ENCODE assay signal across 8 cellular contexts in genomic region chr9:105341784-105342183, GRCh38.
DNase-seq lines count a peak whose midpoint lies in the region; ATAC-seq and TF ChIP-seq lines count a peak whose summit lies in the region.

No MANE protein-coding gene starts in this region.

- peaks cover 18% of the 10 kb centered on the region for H3K4me1 Mint-ChIP-seq in activated naive CD8-positive, alpha-beta T cell treated with anti-CD3 and anti-CD28 coated beads for 36 hours
- H3K4me1 Mint-ChIP-seq in naive thymus-derived CD8-positive, alpha-beta T cell, result peaks cover 5 to 17% (median 14%) of the 10 kb centered on the region in 4 donors
- no peaks in the 10 kb centered on the region for H3K4me1 Mint-ChIP-seq in glutamatergic neuron (ENCODE audit: low read depth, unreplicated experiment)

- H3K27me3 Mint-ChIP-seq in activated naive CD8-positive, alpha-beta T cell treated with anti-CD3 and anti-CD28 coated beads for 36 hours, result no peaks in the 10 kb centered on the region
- no peaks in the 10 kb centered on the region for H3K27me3 Mint-ChIP-seq in naive thymus-derived CD8-positive, alpha-beta T cell
- H3K27me3 Mint-ChIP-seq in glutamatergic neuron (ENCODE audit: unreplicated experiment), result peaks cover 2% of the 10 kb centered on the region

- H3K9me3 Mint-ChIP-seq in activated naive CD8-positive, alpha-beta T cell treated with anti-CD3 and anti-CD28 coated beads for 36 hours, result no peaks in the 10 kb centered on the region
- H3K9me3 Mint-ChIP-seq in naive thymus-derived CD8-positive, alpha-beta T cell, result no peaks in the 10 kb centered on the region
- H3K9me3 Mint-ChIP-seq in glutamatergic neuron (ENCODE audit: unreplicated experiment), result no peaks in the 10 kb centered on the region

- POLR2A ChIA-PET in naive thymus-derived CD8-positive, alpha-beta T cell (lab: Charles Lee), result no interaction called here

- TF ChIP-seq CTCF in glutamatergic neuron (IDR thresholded peaks at IDR 0.05; ENCODE audit: partially characterized antibody, unreplicated experiment), result no peak

- peak overlapping the region; percentile 39 for H3K4me3 Mint-ChIP-seq in activated naive CD8-positive, alpha-beta T cell treated with anti-CD3 and anti-CD28 coated beads for 36 hours
- H3K4me3 Mint-ChIP-seq in naive thymus-derived CD8-positive, alpha-beta T cell, result peak overlapping the region in 9 of 10 donors; percentile 8 to 63 (median 29)
- no peak overlapping the region for H3K4me3 Mint-ChIP-seq in glutamatergic neuron (ENCODE audit: unreplicated experiment)

- H3K27ac Mint-ChIP-seq in activated naive CD8-positive, alpha-beta T cell treated with anti-CD3 and anti-CD28 coated beads for 36 hours, result peak overlapping the region; percentile 39
- peak overlapping the region in 1 of 10 donors; percentile 74 for H3K27ac Mint-ChIP-seq in naive thymus-derived CD8-positive, alpha-beta T cell
- no peak overlapping the region for H3K27ac Mint-ChIP-seq in glutamatergic neuron (ENCODE audit: unreplicated experiment)

- peak; percentile 94 for ATAC-seq in GM18511 (IDR thresholded peaks at IDR 0.05; ENCODE audit: unreplicated experiment)
- peak; percentile 75 for ATAC-seq in HG02759 (IDR thresholded peaks at IDR 0.05; ENCODE audit: unreplicated experiment)
- ATAC-seq in naive thymus-derived CD8-positive, alpha-beta T cell, result no peak

- no peak for DNase-seq in activated naive CD8-positive, alpha-beta T cell treated with anti-CD3 and anti-CD28 coated beads for 36 hours
- no peak for DNase-seq in naive thymus-derived CD8-positive, alpha-beta T cell
- DNase-seq in NCI-H69 (lab: John Stamatoyannopoulos, UW) (no peak), KG1 (lab: John Stamatoyannopoulos, UW) (no peak), glutamatergic neuron (no peak)
- no peak for DNase-seq in activated CD4-positive, alpha-beta T cell treated with anti-CD3 and anti-CD28 coated beads for 4 hours

- peaks cover 9% of the 10 kb centered on the region for H3K36me3 Mint-ChIP-seq in activated naive CD8-positive, alpha-beta T cell treated with anti-CD3 and anti-CD28 coated beads for 36 hours
- peaks cover 0 to 27% (median 14%) of the 10 kb centered on the region in 3 donors for H3K36me3 Mint-ChIP-seq in naive thymus-derived CD8-positive, alpha-beta T cell
- H3K36me3 Mint-ChIP-seq in glutamatergic neuron (ENCODE audit: unreplicated experiment), result no peaks in the 10 kb centered on the region

Comparison
In these comparisons a context has a peak if more than half of its experiments do, and no peak if none do; other contexts are left out.
1. ATAC-seq: peak in GM18511 (single experiment) and HG02759 (single experiment); none in naive thymus-derived CD8-positive, alpha-beta T cell (0 of 2).